Comparison of ENCODE assay signal across 1 cellular context in genomic region chr21:31382060-31382459, GRCh38.
TF ChIP-seq lines count a peak whose summit lies in the region.

No MANE protein-coding gene starts in this region.

TF ChIP-seq in WTC11, 78 proteins besides CTCF, POLR2A, EP300 and RAD21 (continued from another document):
- no peak for TF ChIP-seq USF2 (CRISPR knock-in tag; IDR thresholded peaks at IDR 0.05)
- no peak for TF ChIP-seq ERG (CRISPR knock-in tag; IDR thresholded peaks at IDR 0.05)
- no peak for TF ChIP-seq GTF2I (CRISPR knock-in tag; conservative IDR thresholded peaks at IDR 0.05)
- TF ChIP-seq E2F5 (CRISPR knock-in tag; IDR thresholded peaks at IDR 0.05) = no peak
- TF ChIP-seq ZNF423 (CRISPR knock-in tag; IDR thresholded peaks at IDR 0.05) = no peak
TF ChIP-seq in WTC11: peak in this region for 0.
